In genomic region chr2:231713738-231714638, GRCh38 we compare ENCODE assay signal across 1 cellular context.
A peak's percentile ranks its signal among the peaks of the same experiment; 100 is the strongest.
TF ChIP-seq lines count a peak whose summit lies in the region.

No MANE protein-coding gene starts in this region.

TF ChIP-seq in HEK293, 187 proteins besides CTCF, POLR2A, EP300 and RAD21 (continued from another document):
- TF ChIP-seq IKZF3 (tag by site-specific recombination; IDR thresholded peaks at IDR 0.05) (peak; percentile 73), ZSCAN18 (tag by site-specific recombination; IDR thresholded peaks at IDR 0.05) (no peak), KLF16 (tag by site-specific recombination; IDR thresholded peaks at IDR 0.05) (no peak), ZNF155 (tag by site-specific recombination; IDR thresholded peaks at IDR 0.05) (no peak), GLIS1 (tag by site-specific recombination; IDR thresholded peaks at IDR 0.05) (peak; percentile 97), KLF10 (tag by site-specific recombination; IDR thresholded peaks at IDR 0.05) (peak; percentile 51; the same call in 1 of the 2 replicates), ZNF585B (tag by site-specific recombination; IDR thresholded peaks at IDR 0.05) (no peak), ZNF571 (tag by site-specific recombination; IDR thresholded peaks at IDR 0.05) (no peak), ZNF791 (tag by site-specific recombination; IDR thresholded peaks at IDR 0.05) (no peak), ZNF184 (tag by site-specific recombination; IDR thresholded peaks at IDR 0.05) (0 out of 2 replicates have a peak, but pooled peaks have one; percentile 34), PRDM4 (tag by site-specific recombination; IDR thresholded peaks at IDR 0.05) (peak; percentile 57; the same call in 1 of the 2 replicates), ZNF792 (tag by site-specific recombination; IDR thresholded peaks at IDR 0.05) (no peak), MYNN (tag by site-specific recombination; IDR thresholded peaks at IDR 0.05; ENCODE audit: borderline replicate concordance) (no peak), ZNF660 (tag by site-specific recombination; IDR thresholded peaks at IDR 0.05) (peak; percentile 81), SP3 (tag by site-specific recombination; IDR thresholded peaks at IDR 0.05) (no peak), ZNF23 (tag by site-specific recombination; IDR thresholded peaks at IDR 0.05; ENCODE audit: borderline replicate concordance) (no peak), ZNF610 (tag by site-specific recombination; IDR thresholded peaks at IDR 0.05; ENCODE audit: borderline replicate concordance) (peak; percentile 64; the same call in 1 of the 2 replicates), ZBTB49 (tag by site-specific recombination; IDR thresholded peaks at IDR 0.05; ENCODE audit: low read depth) (no peak), GLIS2 (tag by site-specific recombination; IDR thresholded peaks at IDR 0.05) (peak; percentile 99), ZNF626 (tag by site-specific recombination; IDR thresholded peaks at IDR 0.05) (no peak), ZNF548 (tag by site-specific recombination; IDR thresholded peaks at IDR 0.05) (no peak), BCL11B (tag by site-specific recombination; IDR thresholded peaks at IDR 0.05; ENCODE audit: low read depth) (peak; percentile 48; the same call in 1 of the 2 replicates), PATZ1 (tag by site-specific recombination; IDR thresholded peaks at IDR 0.05) (peak; percentile 99), ZFP41 (tag by site-specific recombination; IDR thresholded peaks at IDR 0.05; ENCODE audit: borderline replicate concordance) (no peak), HOXA7 (CRISPR knock-in tag; IDR thresholded peaks at IDR 0.05; ENCODE audit: borderline replicate concordance) (no peak), ZNF266 (tag by site-specific recombination; IDR thresholded peaks at IDR 0.05; ENCODE audit: low read depth) (no peak)
TF ChIP-seq in HEK293: peak in this region for 56.
